Comparison of ENCODE assay signal across 10 cellular contexts in genomic region chr2:27954261-27954673, GRCh38.
DNase-seq lines count a peak whose midpoint lies in the region; ATAC-seq and TF ChIP-seq lines count a peak whose summit lies in the region.
"Had no signal": no experiment of that assay in that cellular context is flagged by ENCODE, and none has a peak within 500 bp of the region (broad histone marks: within the 10 kb centered on the region; RNA-seq: fewer than 3 reads in every experiment).

No MANE protein-coding gene starts in this region.

- no peak overlapping the region for H4K91ac ChIP-seq in mesenchymal stem cell (ENCODE audit: low read length)

- H3K9me3 ChIP-seq in mesenchymal stem cell (ENCODE audit: control insufficient read depth, low read length) = peaks cover 3% of the 10 kb centered on the region
- H3K9me3 ChIP-seq in naive thymus-derived CD4-positive, alpha-beta T cell (ENCODE audit: control insufficient read depth in 2 of 3, low read length in 3 of 3) = no peaks in the 10 kb centered on the region

- peak; percentile 38 for ATAC-seq in stimulated activated naive CD8-positive, alpha-beta T cell treated with anti-CD3 and anti-CD28 coated beads, Interleukin-15, Interleukin-2, amounts not matched to agents 100 U/mL and 50 U/mL, for 24 hours
- ATAC-seq in stimulated activated naive CD8-positive, alpha-beta T cell treated with anti-CD3 and anti-CD28 coated beads, Interleukin-15, amount 100 ng/mL, for 72 hours = no peak
- no peak for ATAC-seq in HG02938 (IDR thresholded peaks at IDR 0.05; ENCODE audit: unreplicated experiment)
- no peak for ATAC-seq in naive thymus-derived CD4-positive, alpha-beta T cell
- ATAC-seq in GM19463 (IDR thresholded peaks at IDR 0.05; ENCODE audit: unreplicated experiment) = no peak
- no peak for ATAC-seq in HG02588 (IDR thresholded peaks at IDR 0.05; ENCODE audit: unreplicated experiment)

- no peak for TF ChIP-seq CTCF in brain (conservative IDR thresholded peaks at IDR 0.05)

- no peak overlapping the region for H3K18ac ChIP-seq in mesenchymal stem cell (ENCODE audit: low read depth in 1 of 2, low read length in 2 of 2)

- peaks cover 75% of the 10 kb centered on the region for H3K4me1 Mint-ChIP-seq in stimulated activated naive CD8-positive, alpha-beta T cell treated with anti-CD3 and anti-CD28 coated beads, Interleukin-15, amount 100 ng/mL, for 72 hours
- H3K4me1 Mint-ChIP-seq in brain = peaks cover 35% of the 10 kb centered on the region
- peaks cover 31 to 76% (median 65%) of the 10 kb centered on the region in 7 donors for H3K4me1 Mint-ChIP-seq in naive thymus-derived CD4-positive, alpha-beta T cell

- H2BK15ac ChIP-seq in mesenchymal stem cell (ENCODE audit: low read depth, poor library complexity, severe bottlenecking) = no peak overlapping the region

- peaks cover 0 to 7% of the 10 kb centered on the region in 2 donors for H3K9me3 Mint-ChIP-seq in stimulated activated naive CD8-positive, alpha-beta T cell treated with anti-CD3 and anti-CD28 coated beads, Interleukin-15, amount 100 ng/mL, for 72 hours
- peaks cover 7 to 12% (median 10%) of the 10 kb centered on the region in 5 experiments for H3K9me3 Mint-ChIP-seq in brain
- peaks cover 0 to 14% (median 0%) of the 10 kb centered on the region in 11 donors for H3K9me3 Mint-ChIP-seq in naive thymus-derived CD4-positive, alpha-beta T cell

- H4K8ac ChIP-seq in mesenchymal stem cell (ENCODE audit: low read length) = no peak overlapping the region

- no peak overlapping the region for H2BK12ac ChIP-seq in mesenchymal stem cell (ENCODE audit: low read length in 2 of 2)

- whole genome bisulfite sequencing in mesenchymal stem cell = 60% methylated on average over 3 of the region's 3 CpGs

- H3K4ac ChIP-seq in mesenchymal stem cell (ENCODE audit: low read depth in 1 of 2, low read length in 2 of 2) = no peak overlapping the region

- peaks cover 4% of the 10 kb centered on the region for H3K4me1 ChIP-seq in mesenchymal stem cell (ENCODE audit: control insufficient read depth, insufficient read depth, low read depth, low read length)
- peaks cover 12 to 28% of the 10 kb centered on the region in 2 donors for H3K4me1 ChIP-seq in naive thymus-derived CD4-positive, alpha-beta T cell (ENCODE audit: control insufficient read depth in 2 of 2, insufficient read depth in 2 of 2, low read length in 2 of 2)

- no peak overlapping the region for H3K23ac ChIP-seq in mesenchymal stem cell (ENCODE audit: low read length in 2 of 2)

- H3K27ac Mint-ChIP-seq in stimulated activated naive CD8-positive, alpha-beta T cell treated with anti-CD3 and anti-CD28 coated beads, Interleukin-15, amount 100 ng/mL, for 72 hours = peak overlapping the region in 1 of 2 donors; percentile 79
- peak overlapping the region in 3 of 5 experiments; percentile 18 to 91 (median 62) for H3K27ac Mint-ChIP-seq in brain
- H3K27ac Mint-ChIP-seq in naive thymus-derived CD4-positive, alpha-beta T cell = peak overlapping the region in 2 of 9 donors; percentile 14 to 63

- H3K4me3 ChIP-seq in mesenchymal stem cell (ENCODE audit: insufficient read depth in 1 of 2, low read depth in 1 of 2, low read length in 2 of 2) = peak overlapping the region in 1 of 2 experiments; percentile 14
- no peak overlapping the region for H3K4me3 ChIP-seq in naive thymus-derived CD4-positive, alpha-beta T cell (ENCODE audit: low read length)
- H3K4me3 ChIP-seq: cardiac muscle cell had no signal

- no peak overlapping the region for H2AFZ ChIP-seq in mesenchymal stem cell (ENCODE audit: low read depth, low read length)

- H3K36me3 Mint-ChIP-seq in brain = peaks cover 19% of the 10 kb centered on the region
- H3K36me3 Mint-ChIP-seq in naive thymus-derived CD4-positive, alpha-beta T cell = peaks cover 0 to 37% (median 18%) of the 10 kb centered on the region in 5 donors

- no peak overlapping the region for H2BK5ac ChIP-seq in mesenchymal stem cell (ENCODE audit: low read depth, low read length, poor library complexity, severe bottlenecking)

- no peak overlapping the region for H3K14ac ChIP-seq in mesenchymal stem cell (ENCODE audit: low read length in 2 of 2)

- H3K79me1 ChIP-seq in mesenchymal stem cell (replicated peaks; ENCODE audit: low read length, poor library complexity, severe bottlenecking) = peaks cover 15% of the 10 kb centered on the region

- H3K9ac ChIP-seq in mesenchymal stem cell (ENCODE audit: low read length) = peak overlapping the region; percentile 80

- peak overlapping the region; percentile 90 for H3K27ac ChIP-seq in mesenchymal stem cell (ENCODE audit: low read length, poor library complexity, severe bottlenecking)
- no peak overlapping the region for H3K27ac ChIP-seq in naive thymus-derived CD4-positive, alpha-beta T cell (ENCODE audit: low read depth, low read length)
- H3K27ac ChIP-seq: cardiac muscle cell had no signal

- H3K4me2 ChIP-seq in mesenchymal stem cell (ENCODE audit: low read length, poor library complexity, severe bottlenecking) = no peak overlapping the region

- H3K27me3 ChIP-seq in mesenchymal stem cell (ENCODE audit: control insufficient read depth in 1 of 2, insufficient read depth in 1 of 2, low read length in 2 of 2) = no peaks in the 10 kb centered on the region
- no peaks in the 10 kb centered on the region for H3K27me3 ChIP-seq in naive thymus-derived CD4-positive, alpha-beta T cell (ENCODE audit: control insufficient read depth in 2 of 2, insufficient read depth in 2 of 2, low read length in 2 of 2)
- H3K27me3 ChIP-seq: cardiac muscle cell had no signal

- intact Hi-C loops in naive thymus-derived CD4-positive, alpha-beta T cell (cut with micrococcal nuclease) = no loop called here

- H3K36me3 ChIP-seq in mesenchymal stem cell (ENCODE audit: control insufficient read depth in 1 of 2, insufficient read depth in 2 of 2, low read depth in 1 of 2, low read length in 2 of 2) = no peaks in the 10 kb centered on the region
- H3K36me3 ChIP-seq in naive thymus-derived CD4-positive, alpha-beta T cell (ENCODE audit: control insufficient read depth in 2 of 3, insufficient read depth in 3 of 3, low read length in 3 of 3) = no peaks in the 10 kb centered on the region
- H3K36me3 ChIP-seq: cardiac muscle cell had no signal

- DNase-seq in stimulated activated naive CD8-positive, alpha-beta T cell treated with anti-CD3 and anti-CD28 coated beads, Interleukin-15, Interleukin-2, amounts not matched to agents 100 U/mL and 50 U/mL, for 24 hours = no peak
- no peak for DNase-seq in stimulated activated naive CD8-positive, alpha-beta T cell treated with anti-CD3 and anti-CD28 coated beads, Interleukin-15, amount 100 ng/mL, for 72 hours
- peak; percentile 25 for DNase-seq in mesenchymal stem cell
- DNase-seq in naive thymus-derived CD4-positive, alpha-beta T cell = no peak
- DNase-seq: Karpas-422 had no signal

- no peak overlapping the region for H2BK120ac ChIP-seq in mesenchymal stem cell (ENCODE audit: low read depth, low read length)

- CTCF ChIA-PET in naive thymus-derived CD4-positive, alpha-beta T cell (lab: Charles Lee) = no interaction called here

- no peaks in the 10 kb centered on the region for H3K27me3 Mint-ChIP-seq in stimulated activated naive CD8-positive, alpha-beta T cell treated with anti-CD3 and anti-CD28 coated beads, Interleukin-15, amount 100 ng/mL, for 72 hours
- no peaks in the 10 kb centered on the region for H3K27me3 Mint-ChIP-seq in brain
- no peaks in the 10 kb centered on the region for H3K27me3 Mint-ChIP-seq in naive thymus-derived CD4-positive, alpha-beta T cell

- POLR2A ChIA-PET in naive thymus-derived CD4-positive, alpha-beta T cell (lab: Charles Lee) = no interaction called here

- no peak overlapping the region for H2AK5ac ChIP-seq in mesenchymal stem cell (ENCODE audit: low read length, severe bottlenecking)

- peak overlapping the region in 1 of 2 donors; percentile 68 for H3K4me3 Mint-ChIP-seq in stimulated activated naive CD8-positive, alpha-beta T cell treated with anti-CD3 and anti-CD28 coated beads, Interleukin-15, amount 100 ng/mL, for 72 hours
- H3K4me3 Mint-ChIP-seq in brain = no peak overlapping the region
- peak overlapping the region in 2 of 10 donors; percentile 31 to 57 for H3K4me3 Mint-ChIP-seq in naive thymus-derived CD4-positive, alpha-beta T cell
